In genomic region chr1:66302184-66302742, GRCh38 we compare ENCODE assay signal across 15 cellular contexts.
DNase-seq lines count a peak whose midpoint lies in the region; ATAC-seq and TF ChIP-seq lines count a peak whose summit lies in the region.
"Had no signal": no experiment of that assay in that cellular context is flagged by ENCODE, and none has a peak within 500 bp of the region (broad histone marks: within the 10 kb centered on the region; RNA-seq: fewer than 3 reads in every experiment).

No MANE protein-coding gene starts in this region.

- no peak overlapping the region for H3K4me3 ChIP-seq in Loucy (ENCODE audit: low read length, poor library complexity, severe bottlenecking)
- H3K4me3 ChIP-seq: thoracic aorta had no signal

- no peaks in the 10 kb centered on the region for H3K79me2 ChIP-seq in Loucy (ENCODE audit: insufficient read depth, low read length)

- no peaks in the 10 kb centered on the region for H3K36me3 ChIP-seq in Loucy (ENCODE audit: insufficient read depth, low read length)
- H3K36me3 ChIP-seq: thoracic aorta had no signal

- no peak for TF ChIP-seq CTCF in Loucy (conservative IDR thresholded peaks at IDR 0.05; ENCODE audit: low read length)

- H3K9ac ChIP-seq in Loucy (ENCODE audit: low read depth, low read length, poor library complexity, severe bottlenecking), result peak overlapping the region; percentile 64

- H3K27ac Mint-ChIP-seq in activated naive CD4-positive, alpha-beta T cell treated with anti-CD3 and anti-CD28 coated beads, Interleukin-2, amount 50 U/mL, for 24 hours, result peak overlapping the region; percentile 20
- H3K27ac Mint-ChIP-seq in central memory CD8-positive, alpha-beta T cell (ENCODE audit: low read depth), result peak overlapping the region; percentile 84

- DNase-seq in activated naive CD4-positive, alpha-beta T cell treated with Interleukin-2 at 50 U/mL for 16 hours, result no peak
- DNase-seq in central memory CD8-positive, alpha-beta T cell (ENCODE audit: low spot score in 2 of 2), result no peak
- DNase-seq in retina (peak; percentile 20), RKO (ENCODE audit: low spot score) (no peak)
- DNase-seq: amniotic stem cell, midbrain, NCI-H1105 treated with DMSO at 0.1 percent for 48 hours, NCI-H524 treated with DMSO at 0.1 percent for 48 hours, SHP77 had no signal

- no peaks in the 10 kb centered on the region for H3K27me3 Mint-ChIP-seq in activated naive CD4-positive, alpha-beta T cell treated with anti-CD3 and anti-CD28 coated beads, Interleukin-2, amount 50 U/mL, for 24 hours
- H3K27me3 Mint-ChIP-seq in central memory CD8-positive, alpha-beta T cell, result no peaks in the 10 kb centered on the region

- no peak overlapping the region for H3K4me3 Mint-ChIP-seq in activated naive CD4-positive, alpha-beta T cell treated with anti-CD3 and anti-CD28 coated beads, Interleukin-2, amount 50 U/mL, for 24 hours
- H3K4me3 Mint-ChIP-seq in central memory CD8-positive, alpha-beta T cell, result peak overlapping the region; percentile 49

- no peaks in the 10 kb centered on the region for H3K27me3 ChIP-seq in Loucy (ENCODE audit: insufficient read depth, low read length, poor library complexity, severe bottlenecking)

- H3K36me3 Mint-ChIP-seq in activated naive CD4-positive, alpha-beta T cell treated with anti-CD3 and anti-CD28 coated beads, Interleukin-2, amount 50 U/mL, for 24 hours, result no peaks in the 10 kb centered on the region
- no peaks in the 10 kb centered on the region for H3K36me3 Mint-ChIP-seq in central memory CD8-positive, alpha-beta T cell (ENCODE audit: insufficient read depth)

- no peaks in the 10 kb centered on the region for H3K9me3 Mint-ChIP-seq in activated naive CD4-positive, alpha-beta T cell treated with anti-CD3 and anti-CD28 coated beads, Interleukin-2, amount 50 U/mL, for 24 hours
- H3K9me3 Mint-ChIP-seq in central memory CD8-positive, alpha-beta T cell, result no peaks in the 10 kb centered on the region

- ATAC-seq in central memory CD8-positive, alpha-beta T cell (replicated peaks; ENCODE audit: extremely low read depth, poor library complexity, severe bottlenecking), result no peak
- ATAC-seq in GM21515 (IDR thresholded peaks at IDR 0.05; ENCODE audit: unreplicated experiment) (no peak), HG02981 (IDR thresholded peaks at IDR 0.05; ENCODE audit: unreplicated experiment) (no peak)
- ATAC-seq: esophagus mucosa had no signal

- H3F3A ChIP-seq in Loucy (ENCODE audit: low read depth), result no peaks in the 10 kb centered on the region; the same call in 1 of the 2 replicates

- no peaks in the 10 kb centered on the region for H3K9me3 ChIP-seq in Loucy (ENCODE audit: insufficient read depth, low read depth, low read length)
- H3K9me3 ChIP-seq: thoracic aorta had no signal

- peaks cover 44% of the 10 kb centered on the region for H3K4me1 ChIP-seq in Loucy (ENCODE audit: insufficient read depth, low read length, poor library complexity, severe bottlenecking)

- 0 out of 2 replicates have a peak overlapping the region, but pooled peaks have one; percentile 84 for H2AFZ ChIP-seq in Loucy (ENCODE audit: low read length)

- no peaks in the 10 kb centered on the region for H4K20me1 ChIP-seq in Loucy (ENCODE audit: insufficient read depth, low read length, poor library complexity, severe bottlenecking)

- no peaks in the 10 kb centered on the region for H3K9me2 ChIP-seq in Loucy (replicated peaks; ENCODE audit: low read depth, low read length)

- peaks cover 38% of the 10 kb centered on the region for H3K4me1 Mint-ChIP-seq in activated naive CD4-positive, alpha-beta T cell treated with anti-CD3 and anti-CD28 coated beads, Interleukin-2, amount 50 U/mL, for 24 hours
- H3K4me1 Mint-ChIP-seq in central memory CD8-positive, alpha-beta T cell, result peaks cover 33% of the 10 kb centered on the region

- H3K4me2 ChIP-seq in Loucy (ENCODE audit: low read depth, low read length, poor library complexity, severe bottlenecking), result peak overlapping the region; percentile 70
